29 cellular contexts compared by ENCODE assay signal in the genomic region with DNA sequence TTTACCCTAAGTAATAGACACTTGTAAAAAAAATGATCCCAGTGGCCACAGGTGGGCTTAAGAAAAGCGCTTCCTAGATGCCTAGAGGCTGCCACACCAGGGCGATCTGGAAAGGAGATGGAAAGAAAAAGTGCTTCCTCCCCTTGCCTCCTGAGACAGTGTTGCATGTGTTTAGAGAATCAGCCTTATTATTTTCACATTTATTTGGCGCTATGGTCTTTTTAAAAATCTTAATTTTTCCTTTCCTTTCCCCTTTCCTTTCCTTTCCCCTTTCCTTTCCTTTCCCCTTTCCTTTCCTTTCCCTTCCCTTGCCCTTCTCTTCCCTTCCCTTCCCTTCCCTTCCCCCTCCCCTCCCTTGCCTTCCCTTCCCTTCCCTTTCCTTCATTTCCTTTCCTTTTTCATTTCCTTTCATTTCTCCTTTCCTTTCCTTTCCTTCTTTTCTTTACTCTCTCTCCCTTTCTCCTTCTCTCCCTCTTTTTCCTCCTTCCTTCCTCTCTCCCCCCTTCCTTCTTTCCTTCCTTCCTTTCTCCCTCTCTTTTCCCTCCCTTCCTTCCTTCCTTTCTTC.
"Had no signal": no experiment of that assay in that cellular context is flagged by ENCODE, and none has a peak within 500 bp of the region (broad histone marks: within the 10 kb centered on the region; RNA-seq: fewer than 3 reads in every experiment).

No MANE protein-coding gene starts in this region.

- ATAC-seq: stimulated activated effector memory CD8-positive, alpha-beta T cell treated with anti-CD3 and anti-CD28 coated beads, Interleukin-12 subunit alpha, Interleukin-12 subunit beta, amount 100 ng/mL, for 72 hours; stimulated activated memory B cell treated with anti-CD40 and anti-IgM and Interleukin-4, amounts not matched to agents 10 μg/mL and 1 μg/mL and 100 μg/mL, for 72 hours; stimulated activated naive B cell treated with anti-CD40 and anti-IgM and Interleukin-4, amounts not matched to agents 10 μg/mL and 1 μg/mL and 100 μg/mL, for 72 hours; stimulated activated naive CD8-positive, alpha-beta T cell treated with anti-CD3 and anti-CD28 coated beads, Interleukin-15, amount 100 ng/mL, for 72 hours; stimulated activated naive CD8-positive, alpha-beta T cell treated with anti-CD3 and anti-CD28 coated beads, Interleukin-15, Interleukin-2, amounts not matched to agents 100 U/mL and 50 U/mL, for 24 hours; upper lobe of right lung had no signal

- H3K36me3 Mint-ChIP-seq: stimulated activated effector memory CD8-positive, alpha-beta T cell treated with anti-CD3 and anti-CD28 coated beads, Interleukin-12 subunit alpha, Interleukin-12 subunit beta, amount 100 ng/mL, for 72 hours; stimulated activated naive B cell treated with anti-CD40 and anti-IgM and Interleukin-4, amounts not matched to agents 10 μg/mL and 1 μg/mL and 100 μg/mL, for 72 hours; type B pancreatic cell had no signal

- H3K9me3 ChIP-seq: stomach, suprapubic skin, testis, thoracic aorta, thyroid gland, tibial artery, tibial nerve, transverse colon, upper lobe of left lung, upper lobe of right lung, uterus, vagina had no signal

- H3K27ac ChIP-seq: stomach, suprapubic skin, testis, thoracic aorta, thyroid gland, tibial artery, tibial nerve, transverse colon, upper lobe of left lung, upper lobe of right lung, uterus, vagina had no signal

- H3K27me3 ChIP-seq: testis, thyroid gland, tibial artery, vagina had no signal

- H3K4me1 Mint-ChIP-seq: stimulated activated effector memory CD8-positive, alpha-beta T cell treated with anti-CD3 and anti-CD28 coated beads, Interleukin-12 subunit alpha, Interleukin-12 subunit beta, amount 100 ng/mL, for 72 hours; stimulated activated memory B cell treated with anti-CD40 and anti-IgM and Interleukin-4, amounts not matched to agents 10 μg/mL and 1 μg/mL and 100 μg/mL, for 72 hours; stimulated activated naive B cell treated with anti-CD40 and anti-IgM and Interleukin-4, amounts not matched to agents 10 μg/mL and 1 μg/mL and 100 μg/mL, for 72 hours; stimulated activated naive CD8-positive, alpha-beta T cell treated with anti-CD3 and anti-CD28 coated beads, Interleukin-15, amount 100 ng/mL, for 72 hours had no signal

- H3K4me1 ChIP-seq: stomach, suprapubic skin, testis, thyroid gland, tibial artery, tibial nerve, transverse colon, upper lobe of left lung, upper lobe of right lung, uterus, vagina had no signal

- DNase-seq: stimulated activated CD4-positive, alpha-beta T cell treated with anti-CD3 and anti-CD28 coated beads, Interleukin-2, amount 100 ng/mL, for 48 hours; stimulated activated CD4-positive, alpha-beta T cell treated with anti-CD3 and anti-CD28 coated beads, Interleukin-4, amount 100 ng/mL, for 1 hour; stimulated activated CD4-positive, alpha-beta T cell treated with anti-CD3 and anti-CD28 coated beads, Interleukin-4, amount 100 ng/mL, for 24 hours; stimulated activated CD4-positive, alpha-beta T cell treated with anti-CD3 and anti-CD28 coated beads, Interleukin-4, amount 100 ng/mL, for 4 hours; stimulated activated CD8-positive, alpha-beta memory T cell treated with anti-CD3 and anti-CD28 coated beads, Interleukin-4, amount 100 ng/mL, for 48 hours; stimulated activated naive B cell treated with anti-CD40 and anti-IgM and Interleukin-4, amounts not matched to agents 10 μg/mL and 1 μg/mL and 100 μg/mL, for 72 hours; stimulated activated naive CD4-positive, alpha-beta T cell; stimulated activated naive CD4-positive, alpha-beta T cell treated with Interleukin-2 at 50 U/mL for 16 hours; stimulated activated naive CD8-positive, alpha-beta T cell treated with anti-CD3 and anti-CD28 coated beads, Interleukin-15, amount 100 ng/mL, for 72 hours; stimulated activated naive CD8-positive, alpha-beta T cell treated with anti-CD3 and anti-CD28 coated beads, Interleukin-15, Interleukin-2, amounts not matched to agents 100 U/mL and 50 U/mL, for 24 hours; stomach; substantia nigra; testis; thyroid gland; tibial artery; transverse colon; trophoblast cell; upper lobe of left lung; upper lobe of right lung; uterus had no signal

- FAIRE-seq: urothelium cell line had no signal

- H3K27ac Mint-ChIP-seq: stimulated activated effector memory CD8-positive, alpha-beta T cell treated with anti-CD3 and anti-CD28 coated beads, Interleukin-12 subunit alpha, Interleukin-12 subunit beta, amount 100 ng/mL, for 72 hours; stimulated activated memory B cell treated with anti-CD40 and anti-IgM and Interleukin-4, amounts not matched to agents 10 μg/mL and 1 μg/mL and 100 μg/mL, for 72 hours; stimulated activated naive B cell treated with anti-CD40 and anti-IgM and Interleukin-4, amounts not matched to agents 10 μg/mL and 1 μg/mL and 100 μg/mL, for 72 hours; stimulated activated naive CD8-positive, alpha-beta T cell treated with anti-CD3 and anti-CD28 coated beads, Interleukin-15, amount 100 ng/mL, for 72 hours; stimulated activated naive CD8-positive, alpha-beta T cell treated with anti-CD3 and anti-CD28 coated beads, Interleukin-15, Interleukin-2, amounts not matched to agents 100 ng/mL and 50 ng/mL, for 24 hours; type B pancreatic cell had no signal

- H3K4me3 Mint-ChIP-seq: stimulated activated effector memory CD8-positive, alpha-beta T cell treated with anti-CD3 and anti-CD28 coated beads, Interleukin-12 subunit alpha, Interleukin-12 subunit beta, amount 100 ng/mL, for 72 hours; stimulated activated memory B cell treated with anti-CD40 and anti-IgM and Interleukin-4, amounts not matched to agents 10 μg/mL and 1 μg/mL and 100 μg/mL, for 72 hours; stimulated activated naive B cell treated with anti-CD40 and anti-IgM and Interleukin-4, amounts not matched to agents 10 μg/mL and 1 μg/mL and 100 μg/mL, for 72 hours; stimulated activated naive CD8-positive, alpha-beta T cell treated with anti-CD3 and anti-CD28 coated beads, Interleukin-15, amount 100 ng/mL, for 72 hours; stimulated activated naive CD8-positive, alpha-beta T cell treated with anti-CD3 and anti-CD28 coated beads, Interleukin-15, Interleukin-2, amounts not matched to agents 100 ng/mL and 50 ng/mL, for 24 hours; type B pancreatic cell had no signal

- H3K4me3 ChIP-seq: stomach, suprapubic skin, testis, thoracic aorta, thyroid gland, tibial artery, tibial nerve, transverse colon, upper lobe of left lung, upper lobe of right lung, uterus, vagina had no signal

- H3K36me3 ChIP-seq: stomach, suprapubic skin, thoracic aorta, thyroid gland, tibial artery, tibial nerve, transverse colon, upper lobe of left lung, upper lobe of right lung, uterus, vagina had no signal

- H3K9me3 Mint-ChIP-seq: stimulated activated effector memory CD8-positive, alpha-beta T cell treated with anti-CD3 and anti-CD28 coated beads, Interleukin-12 subunit alpha, Interleukin-12 subunit beta, amount 100 ng/mL, for 72 hours; stimulated activated naive CD8-positive, alpha-beta T cell treated with anti-CD3 and anti-CD28 coated beads, Interleukin-15, amount 100 ng/mL, for 72 hours; stimulated activated naive CD8-positive, alpha-beta T cell treated with anti-CD3 and anti-CD28 coated beads, Interleukin-15, Interleukin-2, amounts not matched to agents 100 ng/mL and 50 ng/mL, for 24 hours; type B pancreatic cell had no signal
